25 cellular contexts compared by ENCODE assay signal in the genomic region with DNA sequence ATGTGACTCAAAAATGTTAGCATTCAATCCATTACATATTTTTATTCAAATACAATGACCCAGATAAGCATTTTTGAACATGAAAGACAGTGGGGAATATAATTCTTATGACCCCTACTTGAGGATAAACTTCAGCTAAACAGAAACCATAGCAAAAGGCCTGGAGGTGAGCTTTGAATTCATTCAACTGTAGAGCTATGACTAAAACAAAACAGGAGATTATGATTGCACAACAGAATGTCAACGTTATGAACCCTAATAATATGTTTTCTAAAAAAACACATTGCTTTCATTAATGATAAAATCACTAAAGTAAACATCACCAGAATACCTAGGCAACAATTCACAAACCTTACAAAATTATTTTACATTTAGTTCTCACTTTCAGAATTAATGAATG. TPM values are rescaled to one million over a fixed set of nuclear protein-coding genes. Genes with fewer than 3 reads are reported as not detected.
A peak's percentile ranks its signal among the peaks of the same experiment; 100 is the strongest.
DNase-seq lines count a peak whose midpoint lies in the region; ATAC-seq, FAIRE-seq and TF ChIP-seq lines count a peak whose summit lies in the region.
"Had no signal": no experiment of that assay in that cellular context is flagged by ENCODE, and none has a peak within 500 bp of the region (broad histone marks: within the 10 kb centered on the region; RNA-seq: fewer than 3 reads in every experiment).

No MANE protein-coding gene starts in this region.

- no peaks in the 10 kb centered on the region for H3K36me3 Mint-ChIP-seq in Calu3 (ENCODE audit: insufficient read depth, unreplicated experiment)

- no peak for TF ChIP-seq RAD21 in HepG2 (CRISPR knock-in tag; IDR thresholded peaks at IDR 0.05)

- CTCF ChIA-PET in HepG2 (lab: Yijun Ruan, JAX; ENCODE audit: low intra/inter-chr PET ratio, low total read pairs) (no interaction called here), Calu3 (lab: Charles Lee) (no interaction called here)

- H3K4me3 ChIP-seq in HepG2 (replicated peaks in 1 of 3; ENCODE audit: insufficient read depth in 1 of 3, low read depth in 2 of 3, low read length in 3 of 3), result no peak overlapping the region
- no peak overlapping the region for H3K4me3 ChIP-seq in right lobe of liver
- H3K4me3 ChIP-seq in bronchial epithelial cell (ENCODE audit: low read depth, low read length), result no peak overlapping the region
- H3K4me3 ChIP-seq: adrenal gland; BLaER1 treated with 17β-estradiol and CSF1 and Interleukin-3, amounts not matched to agents 10 nM and 100 nM; esophagus squamous epithelium; heart right ventricle; SJSA1 had no signal

- H3K4me1 ChIP-seq in HepG2 (ENCODE audit: insufficient read depth, low read length) (peaks cover 11% of the 10 kb centered on the region), right lobe of liver (peaks cover 0 to 5% (median 2%) of the 10 kb centered on the region in 4 donors)
- H3K4me1 ChIP-seq: adrenal gland, esophagus squamous epithelium, heart right ventricle had no signal

- TF ChIP-seq CTCF in HepG2 (CRISPR knock-in tag; IDR thresholded peaks at IDR 0.05) (no peak), right lobe of liver (IDR thresholded peaks at IDR 0.05) (no peak), bronchial epithelial cell (IDR thresholded peaks at IDR 0.05; ENCODE audit: insufficient read depth, low read length, severe bottlenecking) (no peak), Calu3 (IDR thresholded peaks at IDR 0.05; ENCODE audit: unreplicated experiment) (no peak)

- intact Hi-C loops in HepG2 (cut with micrococcal nuclease; ENCODE audit: unreplicated experiment) (no loop called here), right lobe of liver (cut with DNase I) (no loop called here), Calu3 (cut with micrococcal nuclease; ENCODE audit: unreplicated experiment) (no loop called here)

- no peak overlapping the region for H3K4me2 ChIP-seq in HepG2 (ENCODE audit: low read depth, low read length)

- no peaks in the 10 kb centered on the region for H3K79me2 ChIP-seq in HepG2 (ENCODE audit: insufficient read depth, low read length)

- no peak overlapping the region for H2AFZ ChIP-seq in HepG2 (ENCODE audit: low read length)

- peaks cover 7% of the 10 kb centered on the region for H3K4me1 Mint-ChIP-seq in Calu3 (ENCODE audit: low read depth, unreplicated experiment)
- H3K4me1 Mint-ChIP-seq: central memory CD8-positive, alpha-beta T cell had no signal

- BruUV-seq in HepG2 (replicated peaks; lab: Mats Ljungman, UMichigan) (no TSS peak), Calu3 (replicated peaks; lab: Mats Ljungman, UMichigan) (no TSS peak)

- 3% methylated on average over 1 of the region's 1 CpG for WGBS in HepG2 (ENCODE audit: low lambda C conversion rate)
- 11% methylated on average over 1 of the region's 1 CpG for WGBS in right lobe of liver (ENCODE audit: insufficient coverage, low coverage, low lambda C conversion rate, missing lambda C conversion rate)

- H4K20me1 ChIP-seq in HepG2 (ENCODE audit: insufficient read depth, low read length), result no peaks in the 10 kb centered on the region
- H4K20me1 ChIP-seq: BLaER1 treated with 17β-estradiol and CSF1 and Interleukin-3, amounts not matched to agents 10 nM and 100 nM had no signal

- H3K4me3 Mint-ChIP-seq in Calu3 (ENCODE audit: low read depth, unreplicated experiment), result no peak overlapping the region
- H3K4me3 Mint-ChIP-seq: central memory CD8-positive, alpha-beta T cell; immature natural killer cell had no signal

- TF ChIP-seq POLR2A in HepG2 (IDR thresholded peaks at IDR 0.05; ENCODE audit: insufficient read depth in 1 of 2, low read depth in 2 of 2, low read length in 2 of 2) (no peak), right lobe of liver (IDR thresholded peaks at IDR 0.05) (no peak)

- in situ Hi-C loops in HepG2 (cut with HindIII; ENCODE audit: extremely low pct_ligation_motif_present, low pct_unique_long_range_greater_than_20kb), result no loop called here

- H3K9me3 ChIP-seq in HepG2 (ENCODE audit: low read length) (no peaks in the 10 kb centered on the region), right lobe of liver (no peaks in the 10 kb centered on the region)
- H3K9me3 ChIP-seq: adrenal gland; BLaER1 treated with 17β-estradiol and CSF1 and Interleukin-3, amounts not matched to agents 10 nM and 100 nM; esophagus squamous epithelium; heart right ventricle; SJSA1 had no signal

- H3K36me3 ChIP-seq in HepG2 (replicated peaks in 1 of 2; ENCODE audit: control insufficient read depth in 1 of 2, insufficient read depth in 2 of 2, low read length in 2 of 2), result peaks cover under 1 to 16% of the 10 kb centered on the region in 2 experiments
- H3K36me3 ChIP-seq in right lobe of liver, result no peaks in the 10 kb centered on the region
- H3K36me3 ChIP-seq in bronchial epithelial cell (ENCODE audit: control insufficient read depth, insufficient read depth, low read length), result no peaks in the 10 kb centered on the region
- H3K36me3 ChIP-seq: adrenal gland, SJSA1 had no signal

- POLR2A ChIA-PET in HepG2 (lab: Yijun Ruan, JAX), result no interaction called here

- H3K27me3 ChIP-seq in HepG2 (ENCODE audit: control insufficient read depth in 1 of 2, insufficient read depth in 2 of 2, low read length in 2 of 2), result no peaks in the 10 kb centered on the region
- H3K27me3 ChIP-seq in right lobe of liver, result no peaks in the 10 kb centered on the region
- no peaks in the 10 kb centered on the region for H3K27me3 ChIP-seq in bronchial epithelial cell (ENCODE audit: control insufficient read depth, insufficient read depth, low read length)
- H3K27me3 ChIP-seq: adrenal gland; BLaER1 treated with 17β-estradiol and CSF1 and Interleukin-3, amounts not matched to agents 10 nM and 100 nM; esophagus squamous epithelium; heart right ventricle; SJSA1 had no signal

- DNase-seq in HepG2 (ENCODE audit: low spot score) (peak; percentile 24), right lobe of liver (no peak), bronchial epithelial cell (ENCODE audit: low read depth) (peak; percentile 72), iris pigment epithelial cell (ENCODE audit: low read depth) (peak; percentile 89), COLO668 (lab: John Stamatoyannopoulos, UW; ENCODE audit: unreplicated experiment) (no peak), mucosa of gallbladder (ENCODE audit: low spot score) (no peak), Calu3 (no peak)
- DNase-seq: 8988T; activated CD4-positive, alpha-beta T cell treated with anti-CD3 and anti-CD28 coated beads, Interleukin-2, amount 50 U/mL, for 1 hour; activated effector memory CD4-positive, alpha-beta T cell treated with Interleukin-2 at 50 U/mL for 16 hours; adrenal gland; effector CD8-positive, alpha-beta T cell; esophagus squamous epithelium; GDM1; heart right ventricle; immature natural killer cell; NCI-H1694; retina; stimulated activated CD4-positive, alpha-beta T cell treated with anti-CD3 and anti-CD28 coated beads, Interleukin-15, amount 100 ng/mL, for 24 hours; T-helper 2 cell had no signal

- H3K9me3 Mint-ChIP-seq in Calu3 (ENCODE audit: low read depth, unreplicated experiment), result no peaks in the 10 kb centered on the region
- H3K9me3 Mint-ChIP-seq: central memory CD8-positive, alpha-beta T cell; immature natural killer cell had no signal

- no peak overlapping the region for H3K9ac ChIP-seq in HepG2 (ENCODE audit: insufficient read depth, low read depth, low read length)
- H3K9ac ChIP-seq: BLaER1 treated with 17β-estradiol and CSF1 and Interleukin-3, amounts not matched to agents 10 nM and 100 nM had no signal

- H3K27ac ChIP-seq in HepG2 (ENCODE audit: extremely low read length, insufficient read depth, low read length), result no peak overlapping the region
- no peak overlapping the region for H3K27ac ChIP-seq in right lobe of liver
- H3K27ac ChIP-seq: adrenal gland; BLaER1 treated with 17β-estradiol and CSF1 and Interleukin-3, amounts not matched to agents 10 nM and 100 nM; esophagus squamous epithelium; heart right ventricle; SJSA1; VCaP had no signal

- H3K27me3 Mint-ChIP-seq in Calu3 (ENCODE audit: unreplicated experiment), result no peaks in the 10 kb centered on the region
- H3K27me3 Mint-ChIP-seq: central memory CD8-positive, alpha-beta T cell had no signal

- FAIRE-seq in HepG2 (lab: Jason Lieb, UNC), result no peak
- FAIRE-seq in bronchial epithelial cell (lab: Jason Lieb, UNC), result no peak

- no peak for ATAC-seq in HepG2
- ATAC-seq in right lobe of liver, result no peak
- ATAC-seq in HG02610 (IDR thresholded peaks at IDR 0.05; ENCODE audit: unreplicated experiment), result no peak
- ATAC-seq: heart right ventricle had no signal

- TF ChIP-seq EP300 in HepG2 (IDR thresholded peaks at IDR 0.05; ENCODE audit: low read depth in 2 of 2, low read length in 2 of 2), result no peak; a peak in 1 of 4 replicates
- no peak for TF ChIP-seq EP300 in HepG2 (CRISPR knock-in tag; IDR thresholded peaks at IDR 0.05; ENCODE audit: borderline replicate concordance)

- H3K27ac Mint-ChIP-seq in Calu3 (ENCODE audit: unreplicated experiment), result no peak overlapping the region
- H3K27ac Mint-ChIP-seq: immature natural killer cell had no signal

RNA-seq across cellular contexts. Expression of a gene that starts 27.8 kb away (rescaled TPM):
- 31.5 and 46.5 TPM in 2 replicates for total RNA-seq in HepG2 (2016; rRNA removed; fragmentation: Illumina TruSeq; extraction: Trizol)
- 14.8 and 18.7 TPM in 2 replicates for total RNA-seq in HepG2 (2016; cell fraction: cytosol; rRNA removed; fragmentation: Illumina TruSeq; extraction: Trizol; ENCODE audit: low read depth)
- 31.3 and 47.3 TPM in 2 replicates for total RNA-seq in HepG2 (2016; cell fraction: insoluble cytoplasmic fraction; rRNA removed; fragmentation: Illumina TruSeq; extraction: Trizol)
- 12.9 and 13.7 TPM in 2 replicates for total RNA-seq in HepG2 (2016; cell fraction: membrane; rRNA removed; fragmentation: Illumina TruSeq; extraction: Trizol)
- total RNA-seq in HepG2 (2016; cell fraction: nucleus; rRNA removed; fragmentation: Illumina TruSeq; extraction: Trizol), result 19.0 and 21.0 TPM in 2 replicates
- 4.6 and 8.2 TPM in 2 replicates for polyA plus RNA-seq in HepG2 (2011; rRNA removed)
- 2.3 and 3.5 TPM in 2 replicates for polyA plus RNA-seq in HepG2 (2011; cell fraction: cytosol; rRNA removed)
- 1.2 and 1.6 TPM in 2 replicates for polyA plus RNA-seq in HepG2 (2011; cell fraction: nucleus; rRNA removed)
- 5.6 and 15.0 TPM in 2 replicates for polyA plus RNA-seq in HepG2 (2012)
- polyA plus RNA-seq in HepG2 (2016; cell fraction: cytosol; fragmentation: Illumina TruSeq; extraction: Trizol; ENCODE audit: low read depth), result 11.9 and 16.6 TPM in 2 replicates
- 46.2 and 47.9 TPM in 2 replicates for polyA plus RNA-seq in HepG2 (2016; cell fraction: insoluble cytoplasmic fraction; fragmentation: Illumina TruSeq; extraction: Trizol; ENCODE audit: low read depth)
- 14.1 and 16.6 TPM in 2 replicates for polyA plus RNA-seq in HepG2 (2016; cell fraction: membrane; fragmentation: Illumina TruSeq; extraction: Trizol; ENCODE audit: low read depth)
- 17.2 and 19.3 TPM in 2 replicates for polyA plus RNA-seq in HepG2 (2016; cell fraction: nucleus; fragmentation: Illumina TruSeq; extraction: Trizol; ENCODE audit: insufficient read depth, low read depth)
- 4.0 and 7.4 TPM in 2 replicates for polyA minus RNA-seq in HepG2 (2011; rRNA and poly(A)+ RNA removed; ENCODE audit: low replicate concordance)
- polyA minus RNA-seq in HepG2 (2011; cell fraction: cytosol; rRNA and poly(A)+ RNA removed), result 2.3 and 3.3 TPM in 2 replicates
- polyA minus RNA-seq in HepG2 (2011; cell fraction: nucleus; rRNA and poly(A)+ RNA removed), result 9.8 and 12.6 TPM in 2 replicates
- 1 to 10 TPM; 1.7 to 4.7 (median 3.2) TPM for total RNA-seq in right lobe of liver
- 1.1 and 3.3 TPM in 2 replicates for total RNA-seq in bronchial epithelial cell
- total RNA-seq in mucosa of gallbladder, result 16.1 TPM
- total RNA-seq in Calu3 (2022), result 23.6 and 29.4 TPM in 2 replicates

RNA-seq across cellular contexts. Expression of a gene that starts 29.0 kb away (rescaled TPM):
- total RNA-seq in HepG2 (2016; rRNA removed; fragmentation: Illumina TruSeq; extraction: Trizol), result 31.2 and 33.6 TPM in 2 replicates
- total RNA-seq in HepG2 (2016; cell fraction: cytosol; rRNA removed; fragmentation: Illumina TruSeq; extraction: Trizol; ENCODE audit: low read depth), result 11.5 and 12.2 TPM in 2 replicates
- total RNA-seq in HepG2 (2016; cell fraction: insoluble cytoplasmic fraction; rRNA removed; fragmentation: Illumina TruSeq; extraction: Trizol), result 31.8 and 36.0 TPM in 2 replicates
- 18.3 and 22.5 TPM in 2 replicates for total RNA-seq in HepG2 (2016; cell fraction: membrane; rRNA removed; fragmentation: Illumina TruSeq; extraction: Trizol)
- 26.6 and 30.6 TPM in 2 replicates for total RNA-seq in HepG2 (2016; cell fraction: nucleus; rRNA removed; fragmentation: Illumina TruSeq; extraction: Trizol)
- 13.6 and 16.4 TPM in 2 replicates for polyA plus RNA-seq in HepG2 (2011; rRNA removed)
- polyA plus RNA-seq in HepG2 (2011; cell fraction: cytosol; rRNA removed), result 13.0 and 13.1 TPM in 2 replicates
- polyA plus RNA-seq in HepG2 (2011; cell fraction: nucleus; rRNA removed), result 12.2 and 16.4 TPM in 2 replicates
- 10.0 and 12.9 TPM in 2 replicates for polyA plus RNA-seq in HepG2 (2012)
- 4.6 and 7.3 TPM in 2 replicates for polyA plus RNA-seq in HepG2 (2016; cell fraction: cytosol; fragmentation: Illumina TruSeq; extraction: Trizol; ENCODE audit: low read depth)
- 29.7 and 30.3 TPM in 2 replicates for polyA plus RNA-seq in HepG2 (2016; cell fraction: insoluble cytoplasmic fraction; fragmentation: Illumina TruSeq; extraction: Trizol; ENCODE audit: low read depth)
- polyA plus RNA-seq in HepG2 (2016; cell fraction: membrane; fragmentation: Illumina TruSeq; extraction: Trizol; ENCODE audit: low read depth), result 12.8 and 13.0 TPM in 2 replicates
- polyA plus RNA-seq in HepG2 (2016; cell fraction: nucleus; fragmentation: Illumina TruSeq; extraction: Trizol; ENCODE audit: insufficient read depth, low read depth), result 20.5 and 23.6 TPM in 2 replicates
- polyA minus RNA-seq in HepG2 (2011; rRNA and poly(A)+ RNA removed; ENCODE audit: low replicate concordance), result 16.8 and 72.0 TPM in 2 replicates
- 12.2 and 16.0 TPM in 2 replicates for polyA minus RNA-seq in HepG2 (2011; cell fraction: cytosol; rRNA and poly(A)+ RNA removed)
- polyA minus RNA-seq in HepG2 (2011; cell fraction: nucleus; rRNA and poly(A)+ RNA removed), result 34.9 and 39.3 TPM in 2 replicates
- 1 to 10 TPM; 4.9 to 7.1 (median 6.6) TPM for total RNA-seq in right lobe of liver
- total RNA-seq in bronchial epithelial cell, result 13.2 and 17.2 TPM in 2 replicates
- total RNA-seq in mucosa of gallbladder, result 13.6 TPM
- 24.4 and 29.4 TPM in 2 replicates for total RNA-seq in Calu3 (2022)

Comparison
In these comparisons a context has a peak if more than half of its experiments do, and no peak if none do; other contexts are left out.
1. DNase-seq: peak in HepG2 (single experiment), bronchial epithelial cell (single experiment) and iris pigment epithelial cell (single experiment); none in right lobe of liver (0 of 3), COLO668 (single experiment), mucosa of gallbladder (single experiment) and Calu3 (single experiment).